ENCODE assay signal across 8 cellular contexts in the genomic region with DNA sequence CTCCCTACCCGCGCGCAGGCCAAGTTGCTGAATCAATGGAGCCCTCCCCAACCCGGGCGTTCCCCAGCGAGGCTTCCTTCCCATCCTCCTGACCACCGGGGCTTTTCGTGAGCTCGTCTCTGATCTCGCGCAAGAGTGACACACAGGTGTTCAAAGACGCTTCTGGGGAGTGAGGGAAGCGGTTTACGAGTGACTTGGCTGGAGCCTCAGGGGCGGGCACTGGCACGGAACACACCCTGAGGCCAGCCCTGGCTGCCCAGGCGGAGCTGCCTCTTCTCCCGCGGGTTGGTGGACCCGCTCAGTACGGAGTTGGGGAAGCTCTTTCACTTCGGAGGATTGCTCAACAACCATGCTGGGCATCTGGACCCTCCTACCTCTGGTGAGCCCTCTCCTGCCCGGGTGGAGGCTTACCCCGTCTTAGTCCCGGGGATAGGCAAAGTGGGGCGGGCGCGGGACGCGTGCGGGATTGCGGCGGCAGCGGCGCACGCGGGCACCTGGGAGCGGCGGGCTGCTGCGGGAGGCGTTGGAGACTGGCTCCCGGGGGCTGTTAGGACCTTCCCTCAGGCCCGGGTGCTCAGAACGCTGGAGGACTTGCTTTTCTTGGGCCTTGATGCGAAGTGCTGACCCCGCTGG. TPM values are rescaled to one million over a fixed set of nuclear protein-coding genes. Genes with fewer than 3 reads are reported as not detected.
DNase-seq lines count a peak whose midpoint lies in the region; ATAC-seq and TF ChIP-seq lines count a peak whose summit lies in the region.

Gene FAS (plus strand): TSS at position 271 of the 633 bp plus-strand sequence. CDS start 79 bp downstream, at position 350.

- ATAC-seq in GM19025 (IDR thresholded peaks at IDR 0.05; ENCODE audit: low read depth, unreplicated experiment) = peak; percentile 62
- ATAC-seq in HG03196 (IDR thresholded peaks at IDR 0.05; ENCODE audit: unreplicated experiment) = peak; percentile 60
- ATAC-seq in RWPE2 (ENCODE audit: low read depth) = peak; percentile 77

- H3K4me3 ChIP-seq in RWPE2 (ENCODE audit: severe bottlenecking) = peak within 1 kb of the TSS; percentile 81
- peak within 1 kb of the TSS; percentile 75 to 86 (median 78) for H3K4me3 ChIP-seq in thyroid gland (replicated peaks in 1 of 3)

- H3K9me3 ChIP-seq in RWPE2 (ENCODE audit: severe bottlenecking) = no peaks in the 10 kb centered on the region
- no peaks in the 10 kb centered on the region for H3K9me3 ChIP-seq in thyroid gland

- peak within 1 kb of the TSS; percentile 99 for H3K27ac ChIP-seq in RWPE2 (ENCODE audit: poor library complexity, severe bottlenecking)
- peak within 1 kb of the TSS; percentile 99 for H3K27ac ChIP-seq in thyroid gland

- intact Hi-C loops in thyroid gland (cut with DNase I) = no loop called here

- peak; percentile 37 for DNase-seq in AG09319 (ENCODE audit: extremely low read depth, low read depth)
- DNase-seq in RWPE2 (ENCODE audit: low spot score) = peak; percentile 87
- peak; percentile 33 to 48 (median 42) for DNase-seq in activated naive CD4-positive, alpha-beta T cell (lab: John Stamatoyannopoulos, UW)
- DNase-seq in germinal center (ENCODE audit: low spot score) = peak; percentile 73
- DNase-seq in osteocyte (ENCODE audit: extremely low spot score, unreplicated experiment) = peak; percentile 85
- peak; percentile 84 to 91 for DNase-seq in thyroid gland

- peaks cover 20% of the 10 kb centered on the region for H3K4me1 ChIP-seq in RWPE2 (ENCODE audit: insufficient read depth, poor library complexity, severe bottlenecking)
- peaks cover 5 to 6% of the 10 kb centered on the region in 2 donors for H3K4me1 ChIP-seq in thyroid gland

- peak within 1 kb of the TSS; percentile 94 for H3K27ac Mint-ChIP-seq in osteocyte (ENCODE audit: unreplicated experiment)

- H3K36me3 ChIP-seq in RWPE2 (ENCODE audit: low read depth) (no peaks in the 10 kb centered on the region), thyroid gland (no peaks in the 10 kb centered on the region)

- H3K27me3 ChIP-seq in RWPE2 (ENCODE audit: insufficient read depth, poor library complexity, severe bottlenecking) = no peaks in the 10 kb centered on the region
- H3K27me3 ChIP-seq in thyroid gland = no peaks in the 10 kb centered on the region

- TF ChIP-seq CTCF in AG09319 (IDR thresholded peaks at IDR 0.05; ENCODE audit: low read depth, low read length) (no peak), RWPE2 (IDR thresholded peaks at IDR 0.05; ENCODE audit: poor library complexity, severe bottlenecking) (no peak), osteocyte (IDR thresholded peaks at IDR 0.05) (no peak), thyroid gland (IDR thresholded peaks at IDR 0.05) (peak in 1 of 6 experiments; percentile 13)

- H3K4me1 Mint-ChIP-seq in osteocyte (ENCODE audit: unreplicated experiment) = peaks cover 29% of the 10 kb centered on the region

- 1 to 3% methylated on average over 15 to 29 of the region's 46 CpGs for WGBS in thyroid gland, 2 donors

- H3K4me3 Mint-ChIP-seq in osteocyte (ENCODE audit: unreplicated experiment) = peak within 1 kb of the TSS; percentile 98

- TF ChIP-seq POLR2A in thyroid gland (IDR thresholded peaks at IDR 0.05) = peak in 1 of 2 donors; percentile 84

- no peaks in the 10 kb centered on the region for H3K9me3 Mint-ChIP-seq in osteocyte (ENCODE audit: unreplicated experiment)

- no peaks in the 10 kb centered on the region for H3K27me3 Mint-ChIP-seq in osteocyte (ENCODE audit: unreplicated experiment)

- H3K36me3 Mint-ChIP-seq in osteocyte (ENCODE audit: unreplicated experiment) = no peaks in the 10 kb centered on the region

RNA-seq across cellular contexts. Expression of gene FAS, which starts in this region (rescaled TPM):
- total RNA-seq in osteocyte (6.9 and 8.8 TPM in 2 replicates), thyroid gland (10 to 100 TPM in 3 of 4 donors, 1 to 10 TPM in 1; 9.4 to 34.1 (median 17.4) TPM)

Comparison
In these comparisons a context has a peak if more than half of its experiments do, and no peak if none do; other contexts are left out.
1. Peak in every context shown above with its lines: DNase-seq, ATAC-seq, H3K4me3 ChIP-seq and H3K27ac ChIP-seq.
2. DNase-seq: peak in every context shown above with its lines; median percentile 88 in thyroid gland; 87 in RWPE2; 85 in osteocyte; 73 in germinal center; 42 in activated naive CD4-positive, alpha-beta T cell; 37 in AG09319.